Comparison of ENCODE assay signal across 1 cellular context in genomic region chr2:223051580-223052375, GRCh38.
A peak's percentile ranks its signal among the peaks of the same experiment; 100 is the strongest.
TF ChIP-seq lines count a peak whose summit lies in the region.

A gene with protein sequence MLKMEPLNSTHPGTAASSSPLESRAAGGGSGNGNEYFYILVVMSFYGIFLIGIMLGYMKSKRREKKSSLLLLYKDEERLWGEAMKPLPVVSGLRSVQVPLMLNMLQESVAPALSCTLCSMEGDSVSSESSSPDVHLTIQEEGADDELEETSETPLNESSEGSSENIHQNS (plus strand): TSS chr2:223052190. CDS start chr2:223052831, 641 bp downstream.

TF ChIP-seq in K562, 482 proteins besides CTCF, POLR2A, EP300 and RAD21 (continued from another document):
- TF ChIP-seq, protein P1, sequence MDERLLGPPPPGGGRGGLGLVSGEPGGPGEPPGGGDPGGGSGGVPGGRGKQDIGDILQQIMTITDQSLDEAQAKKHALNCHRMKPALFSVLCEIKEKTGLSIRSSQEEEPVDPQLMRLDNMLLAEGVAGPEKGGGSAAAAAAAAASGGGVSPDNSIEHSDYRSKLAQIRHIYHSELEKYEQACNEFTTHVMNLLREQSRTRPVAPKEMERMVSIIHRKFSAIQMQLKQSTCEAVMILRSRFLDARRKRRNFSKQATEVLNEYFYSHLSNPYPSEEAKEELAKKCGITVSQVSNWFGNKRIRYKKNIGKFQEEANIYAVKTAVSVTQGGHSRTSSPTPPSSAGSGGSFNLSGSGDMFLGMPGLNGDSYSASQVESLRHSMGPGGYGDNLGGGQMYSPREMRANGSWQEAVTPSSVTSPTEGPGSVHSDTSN (CRISPR knock-in tag; IDR thresholded peaks at IDR 0.05; ENCODE audit: low read depth), result no peak
- TF ChIP-seq, protein P1 (tag; conservative IDR thresholded peaks at IDR 0.05; ENCODE audit: low read depth), result 0 out of 2 replicates have a peak, but pooled peaks have one; percentile 17
- TF ChIP-seq CLOCK (CRISPR knock-in tag; IDR thresholded peaks at IDR 0.05; ENCODE audit: borderline replicate concordance) (no peak), SRSF1 (IDR thresholded peaks at IDR 0.05; ENCODE audit: low read depth, low read length) (no peak), L3MBTL2 (IDR thresholded peaks at IDR 0.05) (no peak), SNRNP70 (optimal IDR thresholded peaks at IDR 0.05; ENCODE audit: low read depth, low read length) (no peak)
- TF ChIP-seq, protein P2, sequence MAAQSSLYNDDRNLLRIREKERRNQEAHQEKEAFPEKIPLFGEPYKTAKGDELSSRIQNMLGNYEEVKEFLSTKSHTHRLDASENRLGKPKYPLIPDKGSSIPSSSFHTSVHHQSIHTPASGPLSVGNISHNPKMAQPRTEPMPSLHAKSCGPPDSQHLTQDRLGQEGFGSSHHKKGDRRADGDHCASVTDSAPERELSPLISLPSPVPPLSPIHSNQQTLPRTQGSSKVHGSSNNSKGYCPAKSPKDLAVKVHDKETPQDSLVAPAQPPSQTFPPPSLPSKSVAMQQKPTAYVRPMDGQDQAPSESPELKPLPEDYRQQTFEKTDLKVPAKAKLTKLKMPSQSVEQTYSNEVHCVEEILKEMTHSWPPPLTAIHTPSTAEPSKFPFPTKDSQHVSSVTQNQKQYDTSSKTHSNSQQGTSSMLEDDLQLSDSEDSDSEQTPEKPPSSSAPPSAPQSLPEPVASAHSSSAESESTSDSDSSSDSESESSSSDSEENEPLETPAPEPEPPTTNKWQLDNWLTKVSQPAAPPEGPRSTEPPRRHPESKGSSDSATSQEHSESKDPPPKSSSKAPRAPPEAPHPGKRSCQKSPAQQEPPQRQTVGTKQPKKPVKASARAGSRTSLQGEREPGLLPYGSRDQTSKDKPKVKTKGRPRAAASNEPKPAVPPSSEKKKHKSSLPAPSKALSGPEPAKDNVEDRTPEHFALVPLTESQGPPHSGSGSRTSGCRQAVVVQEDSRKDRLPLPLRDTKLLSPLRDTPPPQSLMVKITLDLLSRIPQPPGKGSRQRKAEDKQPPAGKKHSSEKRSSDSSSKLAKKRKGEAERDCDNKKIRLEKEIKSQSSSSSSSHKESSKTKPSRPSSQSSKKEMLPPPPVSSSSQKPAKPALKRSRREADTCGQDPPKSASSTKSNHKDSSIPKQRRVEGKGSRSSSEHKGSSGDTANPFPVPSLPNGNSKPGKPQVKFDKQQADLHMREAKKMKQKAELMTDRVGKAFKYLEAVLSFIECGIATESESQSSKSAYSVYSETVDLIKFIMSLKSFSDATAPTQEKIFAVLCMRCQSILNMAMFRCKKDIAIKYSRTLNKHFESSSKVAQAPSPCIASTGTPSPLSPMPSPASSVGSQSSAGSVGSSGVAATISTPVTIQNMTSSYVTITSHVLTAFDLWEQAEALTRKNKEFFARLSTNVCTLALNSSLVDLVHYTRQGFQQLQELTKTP (IDR thresholded peaks at IDR 0.05; ENCODE audit: low read depth in 1 of 2, partially characterized antibody in 2 of 2), result no peak
